In genomic region chr17:61646482-61646881, GRCh38 we compare ENCODE assay signal across 33 cellular contexts. TPM values are rescaled to one million over a fixed set of nuclear protein-coding genes. Genes with fewer than 3 reads are reported as not detected.
"Had no signal": no experiment of that assay in that cellular context is flagged by ENCODE, and none has a peak within 500 bp of the region (broad histone marks: within the 10 kb centered on the region; RNA-seq: fewer than 3 reads in every experiment).

No MANE protein-coding gene starts in this region.

- H3K27ac Mint-ChIP-seq: activated CD4-positive, alpha-beta T cell treated with anti-CD3 and anti-CD28 coated beads, Interleukin-2, amount 10 ng/mL, durations not matched to agents 24 days and 14 days; activated CD8-positive, alpha-beta T cell treated with anti-CD3 and anti-CD28 coated beads for 36 hours; activated naive CD8-positive, alpha-beta T cell treated with anti-CD3 and anti-CD28 coated beads for 36 hours; activated T-cell treated with anti-CD3 and anti-CD28 coated beads, Interleukin-2, amount 50 U/mL, for 72 hours; activated T-helper 17 cell treated with anti-CD3 and anti-CD28 coated beads, Interleukin-2, amount 50 U/mL, for 72 hours had no signal

- DNase-seq: activated CD4-positive, alpha-beta T cell treated with anti-CD3 and anti-CD28 coated beads for 1 hour; activated CD4-positive, alpha-beta T cell treated with anti-CD3 and anti-CD28 coated beads, Interleukin-2, amount 10 ng/mL, durations not matched to agents 24 days and 14 days; activated CD4-positive, alpha-beta T cell treated with anti-CD3 and anti-CD28 coated beads, Interleukin-2, amount 50 U/mL, for 4 hours; activated CD4-positive, CD25-positive, alpha-beta regulatory T cell; activated CD8-positive, alpha-beta T cell treated with anti-CD3 and anti-CD28 coated beads for 36 hours; activated effector memory CD4-positive, alpha-beta T cell treated with anti-CD3 and anti-CD28 coated beads, Interleukin-2, amount 50 U/mL, for 16 hours; activated naive CD4-positive, alpha-beta T cell; activated naive CD4-positive, alpha-beta T cell treated with anti-CD3 and anti-CD28 coated beads, Interleukin-2, amount 50 U/mL, for 16 hours; activated naive CD8-positive, alpha-beta T cell treated with anti-CD3 and anti-CD28 coated beads for 36 hours; activated T-cell treated with anti-CD3 and anti-CD28 coated beads, Interleukin-2, amount 50 U/mL, for 1 hour; activated T-cell treated with anti-CD3 and anti-CD28 coated beads, Interleukin-2, amount 50 U/mL, for 72 hours; aorta; NCI-H1436 treated with DMSO at 0.1 percent for 48 hours; NCI-H1694 treated with DMSO at 0.1 percent for 48 hours; NCI-H2029; NCI-H345; NCI-H524 treated with DMSO at 0.1 percent for 48 hours; Peyer's patch; RPMI8226; SHP77 treated with DMSO at 0.1 percent for 48 hours; SW 1271; T-helper 1 cell; T-helper 2 cell; T-helper 9 cell; WERI-Rb-1 had no signal

- H3K4me1 ChIP-seq: Peyer's patch had no signal

- H3K36me3 ChIP-seq: cardiac muscle cell, Peyer's patch, SJSA1, WERI-Rb-1 had no signal

- H3K4me3 ChIP-seq: cardiac muscle cell, Peyer's patch, SJSA1 had no signal

- ATAC-seq: activated CD8-positive, alpha-beta T cell treated with anti-CD3 and anti-CD28 coated beads for 36 hours; activated T-cell treated with anti-CD3 and anti-CD28 coated beads, Interleukin-2, amount 50 U/mL, for 72 hours; activated T-helper 17 cell treated with anti-CD3 and anti-CD28 coated beads, Interleukin-2, amount 50 U/mL, for 72 hours had no signal

- H3K27me3 ChIP-seq: cardiac muscle cell, Peyer's patch, SJSA1 had no signal

- H3K4me3 Mint-ChIP-seq: activated CD4-positive, alpha-beta T cell treated with anti-CD3 and anti-CD28 coated beads, Interleukin-2, amount 10 ng/mL, durations not matched to agents 24 days and 14 days; activated CD8-positive, alpha-beta T cell treated with anti-CD3 and anti-CD28 coated beads for 36 hours; activated naive CD8-positive, alpha-beta T cell treated with anti-CD3 and anti-CD28 coated beads for 36 hours; activated T-cell treated with anti-CD3 and anti-CD28 coated beads, Interleukin-2, amount 50 U/mL, for 72 hours; activated T-helper 17 cell treated with anti-CD3 and anti-CD28 coated beads, Interleukin-2, amount 50 U/mL, for 72 hours; central memory CD8-positive, alpha-beta T cell had no signal

- H3K27ac ChIP-seq: cardiac muscle cell, Peyer's patch, WERI-Rb-1 had no signal

- H3K4me1 Mint-ChIP-seq: activated CD4-positive, alpha-beta T cell treated with anti-CD3 and anti-CD28 coated beads, Interleukin-2, amount 10 ng/mL, durations not matched to agents 24 days and 14 days; activated naive CD8-positive, alpha-beta T cell treated with anti-CD3 and anti-CD28 coated beads for 36 hours; activated T-helper 17 cell treated with anti-CD3 and anti-CD28 coated beads, Interleukin-2, amount 50 U/mL, for 72 hours; central memory CD8-positive, alpha-beta T cell had no signal

RNA-seq across cellular contexts. Expression of gene NACA2, which starts 55.5 kb away (rescaled TPM):
- total RNA-seq: activated CD4-positive, alpha-beta T cell treated with anti-CD3 and anti-CD28 coated beads, Interleukin-2, amount 10 ng/mL, durations not matched to agents 24 days and 14 days; activated CD8-positive, alpha-beta memory T cell treated with anti-CD3 and anti-CD28 coated beads for 36 hours; activated CD8-positive, alpha-beta T cell treated with anti-CD3 and anti-CD28 coated beads for 36 hours; activated naive CD8-positive, alpha-beta T cell treated with anti-CD3 and anti-CD28 coated beads for 36 hours; activated T-cell treated with anti-CD3 and anti-CD28 coated beads, Interleukin-2, amount 50 U/mL, for 72 hours; activated T-helper 17 cell treated with anti-CD3 and anti-CD28 coated beads, Interleukin-2, amount 50 U/mL, for 72 hours; aorta; cardiac muscle cell; chondrocyte; MCF 10A; NCI-H460; Peyer's patch; SJSA1 had no signal
- polyA plus RNA-seq: cardiac muscle cell had no signal
